In genomic region chr9:89442981-89443817, GRCh38 we compare ENCODE assay signal across 8 cellular contexts. TPM values are rescaled to one million over a fixed set of nuclear protein-coding genes. Genes with fewer than 3 reads are reported as not detected.
DNase-seq lines count a peak whose midpoint lies in the region; ATAC-seq, FAIRE-seq and TF ChIP-seq lines count a peak whose summit lies in the region.

No MANE protein-coding gene starts in this region.

- no peak for FAIRE-seq in small intestine (lab: Jason Lieb, UNC)

- DNase-seq in GM03348 (ENCODE audit: low spot score) (peak; percentile 45), NT2/D1 (ENCODE audit: low read depth, low spot score) (no peak), left colon (no peak), colonic mucosa (no peak), MG63 (no peak), small intestine (no peak)

- no peak for TF ChIP-seq CTCF in colonic mucosa (IDR thresholded peaks at IDR 0.05)

- H3K9ac ChIP-seq in NT2/D1 (ENCODE audit: insufficient read length, low read depth): peak overlapping the region; percentile 13
- H3K9ac ChIP-seq in colonic mucosa (ENCODE audit: low read depth in 2 of 2, low read length in 2 of 2): peak overlapping the region in 1 of 2 donors; percentile 26

- H3K36me3 ChIP-seq in NT2/D1 (ENCODE audit: insufficient read depth, insufficient read length, low read length): no peaks in the 10 kb centered on the region
- no peaks in the 10 kb centered on the region for H3K36me3 ChIP-seq in colonic mucosa
- no peaks in the 10 kb centered on the region for H3K36me3 ChIP-seq in MG63
- H3K36me3 ChIP-seq in small intestine (ENCODE audit: control insufficient read depth in 2 of 2, insufficient read depth in 2 of 2, low read length in 2 of 2): no peaks in the 10 kb centered on the region

- 83 to 90% (median 88%) methylated on average over 19 to 22 of the region's 22 CpGs for WGBS in small intestine, 3 donors

- ATAC-seq in GM21529 (IDR thresholded peaks at IDR 0.05; ENCODE audit: unreplicated experiment) (peak; percentile 60), left colon (peak; percentile 73), GM18873 (IDR thresholded peaks at IDR 0.05; ENCODE audit: low FRiP score, unreplicated experiment) (no peak)

- no peaks in the 10 kb centered on the region for H3K9me3 ChIP-seq in NT2/D1 (ENCODE audit: insufficient read depth, low read length)
- H3K9me3 ChIP-seq in colonic mucosa: no peaks in the 10 kb centered on the region
- no peaks in the 10 kb centered on the region for H3K9me3 ChIP-seq in MG63
- H3K9me3 ChIP-seq in small intestine (ENCODE audit: control insufficient read depth, low read depth): no peaks in the 10 kb centered on the region

- H3K4me3 ChIP-seq in NT2/D1 (ENCODE audit: insufficient read length, low read depth) (no peak overlapping the region), colonic mucosa (no peak overlapping the region), MG63 (no peak overlapping the region), small intestine (ENCODE audit: low read depth in 1 of 2, low read length in 2 of 2) (no peak overlapping the region)

- H3K27me3 ChIP-seq in NT2/D1 (ENCODE audit: insufficient read depth, insufficient read length) (no peaks in the 10 kb centered on the region), colonic mucosa (no peaks in the 10 kb centered on the region), MG63 (no peaks in the 10 kb centered on the region), small intestine (ENCODE audit: control insufficient read depth in 2 of 2, insufficient read depth in 2 of 2, low read length in 2 of 2) (no peaks in the 10 kb centered on the region)

- intact Hi-C loops in left colon (cut with DNase I, micrococcal nuclease) (no loop called here), colonic mucosa (cut with DNase I) (no loop called here)

- H3K4me1 ChIP-seq in NT2/D1 (ENCODE audit: insufficient read depth, insufficient read length): peaks cover 17% of the 10 kb centered on the region
- peaks cover 4% of the 10 kb centered on the region for H3K4me1 ChIP-seq in colonic mucosa
- H3K4me1 ChIP-seq in small intestine (ENCODE audit: control insufficient read depth in 2 of 2, insufficient read depth in 1 of 2, low read depth in 1 of 2, low read length in 1 of 2): no peaks in the 10 kb centered on the region

- H3K27ac ChIP-seq in colonic mucosa (no peak overlapping the region), small intestine (ENCODE audit: low read depth in 1 of 2, low read length in 1 of 2) (peak overlapping the region in 1 of 2 donors; percentile 6)

RNA-seq across cellular contexts. Expression of gene SEMA4D, which starts 54.7 kb away (rescaled TPM):
- 10 to 100 TPM; 18.9 to 21.2 TPM for total RNA-seq in left colon
- 10 to 100 TPM; 14.7 to 19.0 TPM for total RNA-seq in colonic mucosa
- 0.23 and 0.86 TPM in 2 replicates for total RNA-seq in MG63 (2014; rRNA removed; shearing (Covaris generic); ENCODE audit: low replicate concordance)
- 1 to 10 TPM in 2 of 3 donors, under 1 TPM in 1; 0.67 to 8.8 (median 4.6) TPM for polyA plus RNA-seq in small intestine
